ENCODE assay signal across 11 cellular contexts in genomic region chr7:138396251-138397070, GRCh38.
DNase-seq lines count a peak whose midpoint lies in the region; ATAC-seq and TF ChIP-seq lines count a peak whose summit lies in the region.
"Had no signal": no experiment of that assay in that cellular context is flagged by ENCODE, and none has a peak within 500 bp of the region (broad histone marks: within the 10 kb centered on the region; RNA-seq: fewer than 3 reads in every experiment).

No MANE protein-coding gene starts in this region.

- CTCF ChIA-PET in Caco-2 (lab: Charles Lee), result no interaction called here

- DNase-seq in Caco-2 (peak; percentile 93 to 95), ureter (ENCODE audit: low spot score) (no peak), GM23248 (no peak), omental fat pad (ENCODE audit: low spot score) (no peak)
- no peak for DNase-seq in naive thymus-derived CD8-positive, alpha-beta T cell
- DNase-seq: activated T-cell treated with anti-CD3 and anti-CD28 coated beads, Interleukin-2, amount 50 U/mL, for 72 hours; stimulated activated naive CD8-positive, alpha-beta T cell treated with anti-CD3 and anti-CD28 coated beads, Interleukin-15, amount 100 ng/mL, for 72 hours had no signal

- H3K9me3 ChIP-seq in Caco-2, result peaks cover 39% of the 10 kb centered on the region
- H3K9me3 ChIP-seq in GM23248 (ENCODE audit: low read depth), result no peaks in the 10 kb centered on the region
- H3K9me3 ChIP-seq: neutrophil had no signal

- H3K4me1 Mint-ChIP-seq in Caco-2 (ENCODE audit: low read depth, unreplicated experiment) (peaks cover 17% of the 10 kb centered on the region), brain (peaks cover 11% of the 10 kb centered on the region)
- no peaks in the 10 kb centered on the region for H3K4me1 Mint-ChIP-seq in naive thymus-derived CD8-positive, alpha-beta T cell
- H3K4me1 Mint-ChIP-seq: stimulated activated naive CD8-positive, alpha-beta T cell treated with anti-CD3 and anti-CD28 coated beads, Interleukin-15, amount 100 ng/mL, for 72 hours had no signal

- H4K20me1 ChIP-seq in GM23248 (ENCODE audit: insufficient read depth), result no peaks in the 10 kb centered on the region

- H3K27me3 Mint-ChIP-seq in Caco-2 (ENCODE audit: insufficient read depth, unreplicated experiment), result no peaks in the 10 kb centered on the region
- no peaks in the 10 kb centered on the region for H3K27me3 Mint-ChIP-seq in brain
- no peaks in the 10 kb centered on the region for H3K27me3 Mint-ChIP-seq in naive thymus-derived CD8-positive, alpha-beta T cell
- H3K27me3 Mint-ChIP-seq: stimulated activated naive CD8-positive, alpha-beta T cell treated with anti-CD3 and anti-CD28 coated beads, Interleukin-15, amount 100 ng/mL, for 72 hours had no signal

- intact Hi-C loops in Caco-2 (cut with micrococcal nuclease; ENCODE audit: unreplicated experiment), result loop anchor here (1.0 to 10.0 kb wide), 6 partner anchors 21 to 444 kb away; partner anchors contain the start of gene TRIM24

- H3K27me3 ChIP-seq in Caco-2 (replicated peaks; ENCODE audit: control insufficient read depth, insufficient read depth, low read length) (no peaks in the 10 kb centered on the region), GM23248 (replicated peaks; ENCODE audit: insufficient read depth) (no peaks in the 10 kb centered on the region)
- H3K27me3 ChIP-seq: neutrophil had no signal

- H3K4me2 ChIP-seq in GM23248 (ENCODE audit: unreplicated experiment), result no peak overlapping the region

- peaks cover 2% of the 10 kb centered on the region; the same call in 1 of the 2 replicates for H3K36me3 ChIP-seq in Caco-2 (ENCODE audit: control insufficient read depth, insufficient read depth, low read length)
- H3K36me3 ChIP-seq in GM23248 (ENCODE audit: low read depth), result no peaks in the 10 kb centered on the region
- H3K36me3 ChIP-seq: neutrophil had no signal

- peak; percentile 98 for ATAC-seq in GM19452 (IDR thresholded peaks at IDR 0.05; ENCODE audit: unreplicated experiment)
- ATAC-seq in HG03066 (IDR thresholded peaks at IDR 0.05; ENCODE audit: low read depth, unreplicated experiment), result peak; percentile 89
- no peak for ATAC-seq in naive thymus-derived CD8-positive, alpha-beta T cell
- ATAC-seq in omental fat pad (ENCODE audit: low FRiP score), result no peak
- ATAC-seq: activated T-cell treated with anti-CD3 and anti-CD28 coated beads, Interleukin-2, amount 50 U/mL, for 72 hours; stimulated activated naive CD8-positive, alpha-beta T cell treated with anti-CD3 and anti-CD28 coated beads, Interleukin-15, amount 100 ng/mL, for 72 hours had no signal

- TF ChIP-seq CTCF in Caco-2 (IDR thresholded peaks at IDR 0.05; ENCODE audit: insufficient read depth in 1 of 2, low read depth in 1 of 2, low read length in 1 of 2, severe bottlenecking in 1 of 2, unreplicated experiment in 1 of 2), result no peak
- no peak for TF ChIP-seq CTCF in brain (conservative IDR thresholded peaks at IDR 0.05)
- no peak for TF ChIP-seq CTCF in omental fat pad (IDR thresholded peaks at IDR 0.05)

- POLR2A ChIA-PET in Caco-2 (lab: Charles Lee), result no interaction called here
- POLR2A ChIA-PET in naive thymus-derived CD8-positive, alpha-beta T cell (lab: Charles Lee), result no interaction called here

- H2AFZ ChIP-seq in GM23248, result no peak overlapping the region

- H3F3A ChIP-seq in GM23248 (ENCODE audit: insufficient read depth), result no peaks in the 10 kb centered on the region

- H3K27ac ChIP-seq in GM23248, result no peak overlapping the region
- H3K27ac ChIP-seq: neutrophil had no signal

- WGBS in GM23248 (ENCODE audit: low coverage in 1 of 2, low lambda C conversion rate in 2 of 2, missing lambda C conversion rate in 2 of 2), 2 experiments, result 41 to 51% methylated on average over 3 of the region's 3 CpGs

- H3K36me3 Mint-ChIP-seq in Caco-2 (ENCODE audit: insufficient read depth, unreplicated experiment), result peaks cover 22% of the 10 kb centered on the region
- no peaks in the 10 kb centered on the region for H3K36me3 Mint-ChIP-seq in brain
- H3K36me3 Mint-ChIP-seq in naive thymus-derived CD8-positive, alpha-beta T cell, result no peaks in the 10 kb centered on the region

- H3K9ac ChIP-seq in GM23248, result no peak overlapping the region

- in situ Hi-C loops in GM23248 (cut with MboI), result no loop called here

- H3K4me3 Mint-ChIP-seq in Caco-2 (ENCODE audit: unreplicated experiment), result peak overlapping the region; percentile 67
- peak overlapping the region in 1 of 5 experiments; percentile 7 for H3K4me3 Mint-ChIP-seq in brain
- H3K4me3 Mint-ChIP-seq in naive thymus-derived CD8-positive, alpha-beta T cell, result no peak overlapping the region
- H3K4me3 Mint-ChIP-seq: activated T-cell treated with anti-CD3 and anti-CD28 coated beads, Interleukin-2, amount 50 U/mL, for 72 hours; stimulated activated naive CD8-positive, alpha-beta T cell treated with anti-CD3 and anti-CD28 coated beads, Interleukin-15, amount 100 ng/mL, for 72 hours had no signal

- H3K4me3 ChIP-seq in Caco-2 (ENCODE audit: low read depth, low read length) (no peak overlapping the region), GM23248 (no peak overlapping the region)

- H3K9me2 ChIP-seq in GM23248 (ENCODE audit: insufficient read depth), result no peaks in the 10 kb centered on the region

- peaks cover 15% of the 10 kb centered on the region for H3K4me1 ChIP-seq in Caco-2
- no peaks in the 10 kb centered on the region for H3K4me1 ChIP-seq in GM23248 (ENCODE audit: insufficient read depth)

- BruUV-seq in Caco-2 (replicated peaks; lab: Mats Ljungman, UMichigan), result TSS peak; percentile 85

- no peaks in the 10 kb centered on the region for H3K79me2 ChIP-seq in GM23248 (ENCODE audit: insufficient read depth)

- H3K9me3 Mint-ChIP-seq in Caco-2 (ENCODE audit: unreplicated experiment), result peaks cover 35% of the 10 kb centered on the region
- H3K9me3 Mint-ChIP-seq in brain, result peaks cover 0 to 13% (median 7%) of the 10 kb centered on the region in 5 experiments
- peaks cover 0 to 3% (median 0%) of the 10 kb centered on the region in 9 donors for H3K9me3 Mint-ChIP-seq in naive thymus-derived CD8-positive, alpha-beta T cell
- H3K9me3 Mint-ChIP-seq: activated T-cell treated with anti-CD3 and anti-CD28 coated beads, Interleukin-2, amount 50 U/mL, for 72 hours; stimulated activated naive CD8-positive, alpha-beta T cell treated with anti-CD3 and anti-CD28 coated beads, Interleukin-15, amount 100 ng/mL, for 72 hours had no signal

- H3K27ac Mint-ChIP-seq in Caco-2 (ENCODE audit: unreplicated experiment) (peak overlapping the region; percentile 97), brain (peak overlapping the region in 3 of 5 experiments; percentile 58 to 67 (median 66))
- H3K27ac Mint-ChIP-seq in naive thymus-derived CD8-positive, alpha-beta T cell, result no peak overlapping the region
- H3K27ac Mint-ChIP-seq: activated T-cell treated with anti-CD3 and anti-CD28 coated beads, Interleukin-2, amount 50 U/mL, for 72 hours; stimulated activated naive CD8-positive, alpha-beta T cell treated with anti-CD3 and anti-CD28 coated beads, Interleukin-15, amount 100 ng/mL, for 72 hours had no signal

Comparison
In these comparisons a context has a peak if more than half of its experiments do, and no peak if none do; other contexts are left out.
1. DNase-seq: peak in Caco-2 (2 of 2); none in naive thymus-derived CD8-positive, alpha-beta T cell (0 of 10), ureter (single experiment), GM23248 (single experiment) and omental fat pad (single experiment).
2. H3K27ac Mint-ChIP-seq: peak in Caco-2 (single experiment) and brain (3 of 5); none in naive thymus-derived CD8-positive, alpha-beta T cell (0 of 10).
3. ATAC-seq: peak in GM19452 (single experiment) and HG03066 (single experiment); none in naive thymus-derived CD8-positive, alpha-beta T cell (0 of 2) and omental fat pad (single experiment).